29 cellular contexts compared by ENCODE assay signal in the genomic region with DNA sequence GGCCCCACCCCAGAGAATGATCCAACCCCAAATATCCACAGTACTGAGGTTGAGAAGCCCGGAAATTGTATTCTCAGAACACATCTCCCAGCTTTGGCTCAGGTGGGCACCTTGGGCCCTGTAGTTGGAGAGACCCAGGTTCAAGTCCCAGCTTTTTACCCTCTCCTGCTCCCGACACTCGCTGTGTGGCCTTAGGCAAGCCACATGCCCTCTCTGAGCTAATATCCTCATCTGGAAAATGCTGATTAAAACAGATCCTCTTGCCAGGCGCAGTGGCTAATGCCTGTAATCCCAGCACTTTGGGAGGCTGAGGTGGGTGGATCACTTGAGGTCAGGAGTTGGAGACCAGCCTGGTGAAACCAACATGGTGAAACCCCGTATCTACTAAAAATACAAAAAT. TPM values are rescaled to one million over a fixed set of nuclear protein-coding genes. Genes with fewer than 3 reads are reported as not detected.
"Had no signal": no experiment of that assay in that cellular context is flagged by ENCODE, and none has a peak within 500 bp of the region (broad histone marks: within the 10 kb centered on the region; RNA-seq: fewer than 3 reads in every experiment).

No MANE protein-coding gene starts in this region.

- H3K4me3 Mint-ChIP-seq: activated B cell treated with CpG ODN at 0.5 μM for 24 hours; activated CD4-positive, alpha-beta memory T cell treated with anti-CD3 and anti-CD28 coated beads for 36 hours; activated CD4-positive, alpha-beta T cell treated with anti-CD3 and anti-CD28 coated beads, Interleukin-2, amount 10 ng/mL, durations not matched to agents 7 days and 5 days; activated naive CD8-positive, alpha-beta T cell treated with anti-CD3 and anti-CD28 coated beads, Interleukin-2, amount 50 U/mL, for 24 hours; activated T-cell treated with anti-CD3 and anti-CD28 coated beads, Interleukin-2, amount 50 U/mL, for 4 hours; T-helper 17 cell had no signal

- H3K27me3 Mint-ChIP-seq: activated CD4-positive, alpha-beta T cell treated with anti-CD3 and anti-CD28 coated beads, Interleukin-2, amount 10 ng/mL, durations not matched to agents 7 days and 5 days; T-helper 17 cell had no signal

- H3K9ac ChIP-seq: KMS-11 had no signal

- H3K36me3 Mint-ChIP-seq: activated CD4-positive, alpha-beta memory T cell treated with anti-CD3 and anti-CD28 coated beads for 36 hours; activated naive CD4-positive, alpha-beta T cell treated with anti-CD3 and anti-CD28 coated beads, Interleukin-2, amount 50 U/mL, for 72 hours had no signal

- H3K36me3 ChIP-seq: brain microvascular endothelial cell, cardiac muscle cell had no signal

- H3K27ac Mint-ChIP-seq: activated B cell treated with CpG ODN at 0.5 μM for 24 hours; activated CD4-positive, alpha-beta memory T cell treated with anti-CD3 and anti-CD28 coated beads for 36 hours; activated CD4-positive, alpha-beta T cell treated with anti-CD3 and anti-CD28 coated beads, Interleukin-2, amount 10 ng/mL, durations not matched to agents 7 days and 5 days; activated naive CD4-positive, alpha-beta T cell treated with anti-CD3 and anti-CD28 coated beads, Interleukin-2, amount 50 U/mL, for 72 hours; activated naive CD8-positive, alpha-beta T cell treated with anti-CD3 and anti-CD28 coated beads, Interleukin-2, amount 50 U/mL, for 24 hours; T-helper 17 cell had no signal

- H3K27me3 ChIP-seq: brain microvascular endothelial cell, cardiac muscle cell had no signal

- H3K4me3 ChIP-seq: cardiac muscle cell had no signal

- ATAC-seq: activated naive CD4-positive, alpha-beta T cell treated with anti-CD3 and anti-CD28 coated beads, Interleukin-2, amount 50 U/mL, for 72 hours; activated naive CD8-positive, alpha-beta T cell treated with anti-CD3 and anti-CD28 coated beads, Interleukin-2, amount 50 U/mL, for 24 hours; activated T-cell treated with anti-CD3 and anti-CD28 coated beads, Interleukin-2, amount 50 U/mL, for 4 hours; T-helper 17 cell had no signal

- DNase-seq: activated B cell treated with CpG ODN at 0.5 μM for 24 hours; activated CD4-positive, alpha-beta memory T cell treated with anti-CD3 and anti-CD28 coated beads for 36 hours; activated CD4-positive, alpha-beta T cell treated with anti-CD3 and anti-CD28 coated beads for 1 hour; activated CD4-positive, alpha-beta T cell treated with anti-CD3 and anti-CD28 coated beads, Interleukin-2, amount 10 ng/mL, durations not matched to agents 7 days and 5 days; activated CD8-positive, alpha-beta memory T cell treated with anti-CD3 and anti-CD28 coated beads for 24 hours; activated effector memory CD4-positive, alpha-beta T cell treated with anti-CD3 and anti-CD28 coated beads, Interleukin-2, amount 50 U/mL, for 16 hours; activated naive CD4-positive, alpha-beta T cell treated with Interleukin-2 at 50 U/mL for 16 hours; activated naive CD8-positive, alpha-beta T cell treated with anti-CD3 and anti-CD28 coated beads, Interleukin-2, amount 50 U/mL, for 24 hours; activated T-cell treated with anti-CD3 and anti-CD28 coated beads, Interleukin-2, amount 50 U/mL, for 4 hours; brain microvascular endothelial cell; NCI-H1092; NCI-H1417; NCI-H2029; NCI-H2107; NCI-H2171 treated with DMSO at 0.1 percent for 48 hours; NCI-H226; NCI-H510A; NCI-H526 treated with DMSO at 0.1 percent for 48 hours; NCI-H82; NK-92 treated with Interleukin-12 subunit alpha and Interleukin-12 subunit beta, amount 100 ng/mL, for 24 hours; SIG-M5; T-helper 17 cell; T1000 had no signal

- H3K27ac ChIP-seq: brain microvascular endothelial cell, cardiac muscle cell, KMS-11 had no signal

- H3K4me2 ChIP-seq: KMS-11 had no signal

- FAIRE-seq: RCC 7860, TTC549 had no signal

- H3K9me3 Mint-ChIP-seq: activated B cell treated with CpG ODN at 0.5 μM for 24 hours; activated CD4-positive, alpha-beta memory T cell treated with anti-CD3 and anti-CD28 coated beads for 36 hours; activated CD4-positive, alpha-beta T cell treated with anti-CD3 and anti-CD28 coated beads, Interleukin-2, amount 10 ng/mL, durations not matched to agents 7 days and 5 days; activated naive CD4-positive, alpha-beta T cell treated with anti-CD3 and anti-CD28 coated beads, Interleukin-2, amount 50 U/mL, for 72 hours; activated naive CD8-positive, alpha-beta T cell treated with anti-CD3 and anti-CD28 coated beads, Interleukin-2, amount 50 U/mL, for 24 hours; activated T-cell treated with anti-CD3 and anti-CD28 coated beads, Interleukin-2, amount 50 U/mL, for 4 hours had no signal

- H3K4me1 Mint-ChIP-seq: activated B cell treated with CpG ODN at 0.5 μM for 24 hours; activated CD4-positive, alpha-beta T cell treated with anti-CD3 and anti-CD28 coated beads, Interleukin-2, amount 10 ng/mL, durations not matched to agents 7 days and 5 days; activated naive CD8-positive, alpha-beta T cell treated with anti-CD3 and anti-CD28 coated beads, Interleukin-2, amount 50 U/mL, for 24 hours; T-helper 17 cell had no signal

RNA-seq across cellular contexts. Expression of a gene that starts 2.6 kb away (rescaled TPM):
- total RNA-seq: activated B cell treated with CpG ODN at 0.5 μM for 24 hours; activated CD4-positive, alpha-beta T cell treated with anti-CD3 and anti-CD28 coated beads, Interleukin-2, amount 10 ng/mL, durations not matched to agents 7 days and 5 days; T-helper 17 cell had no signal

RNA-seq across cellular contexts. Expression of a gene that starts 19.3 kb away (rescaled TPM):
- total RNA-seq: activated CD4-positive, alpha-beta T cell treated with anti-CD3 and anti-CD28 coated beads, Interleukin-2, amount 10 ng/mL, durations not matched to agents 7 days and 5 days; MCF 10A; T-helper 17 cell had no signal

RNA-seq across cellular contexts. Expression of a gene that starts 43.8 kb away (rescaled TPM):
- total RNA-seq: activated CD4-positive, alpha-beta T cell treated with anti-CD3 and anti-CD28 coated beads, Interleukin-2, amount 10 ng/mL, durations not matched to agents 7 days and 5 days; activated naive CD4-positive, alpha-beta T cell treated with anti-CD3 and anti-CD28 coated beads, Interleukin-2, amount 50 U/mL, for 72 hours had no signal
